20 cellular contexts compared by ENCODE assay signal in genomic region chr2:55621802-55622201, GRCh38.
"Had no signal": no experiment of that assay in that cellular context is flagged by ENCODE, and none has a peak within 500 bp of the region (broad histone marks: within the 10 kb centered on the region; RNA-seq: fewer than 3 reads in every experiment).

No MANE protein-coding gene starts in this region.

- H3K27ac ChIP-seq: heart left ventricle, ovary, right atrium auricular region, stomach, thoracic aorta, transverse colon had no signal

- H3K27me3 Mint-ChIP-seq: naive B cell had no signal

- H3K27ac Mint-ChIP-seq: nephron progenitor cell had no signal

- H3K4me3 ChIP-seq: heart left ventricle, lung, ovary, right atrium auricular region, stomach, thoracic aorta, transverse colon had no signal

- H3K27me3 ChIP-seq: heart left ventricle, ovary, right atrium auricular region, stomach, transverse colon had no signal

- H3K9me3 ChIP-seq: heart left ventricle, ovary, right atrium auricular region, stomach, thoracic aorta, transverse colon had no signal

- H3K36me3 ChIP-seq: ovary, right atrium auricular region, thoracic aorta had no signal

- H3K9me3 Mint-ChIP-seq: naive B cell, nephron progenitor cell had no signal

- DNase-seq: dermis blood vessel endothelial cell; foreskin melanocyte; heart left ventricle; hippocampal formation; left colon; mesendoderm; naive B cell; nephron progenitor cell; nucleus accumbens; ovary; small intestine; stimulated activated CD4-positive, alpha-beta T cell treated with anti-CD3 and anti-CD28 coated beads, Interleukin-12 subunit alpha, Interleukin-12 subunit beta, amount 100 ng/mL, for 4 hours; stimulated activated naive CD4-positive, alpha-beta T cell; stomach; substantia nigra; transverse colon had no signal

- ATAC-seq: heart left ventricle, left colon, left ventricle myocardium superior had no signal
